ENCODE assay signal across 1 cellular context in genomic region chr16:19744670-19745069, GRCh38.
A peak's percentile ranks its signal among the peaks of the same experiment; 100 is the strongest.
TF ChIP-seq lines count a peak whose summit lies in the region.

No MANE protein-coding gene starts in this region.

TF ChIP-seq in HepG2, 621 proteins besides CTCF, POLR2A, EP300 and RAD21 (continued from another document):
- TF ChIP-seq ZBTB10 (CRISPR knock-in tag; IDR thresholded peaks at IDR 0.05; ENCODE audit: borderline replicate concordance) (no peak), PRDM15 (CRISPR knock-in tag; IDR thresholded peaks at IDR 0.05) (no peak), HNF1A (IDR thresholded peaks at IDR 0.05; ENCODE audit: low read depth) (peak; percentile 72), HNF1A (CRISPR knock-in tag; IDR thresholded peaks at IDR 0.05; ENCODE audit: borderline replicate concordance) (peak; percentile 47; the same call in 1 of the 2 replicates), HNRNPK (IDR thresholded peaks at IDR 0.05; ENCODE audit: low read depth, low read length, poor library complexity, severe bottlenecking) (no peak), NKX3-1 (CRISPR knock-in tag; IDR thresholded peaks at IDR 0.05) (no peak), DRAP1 (CRISPR knock-in tag; IDR thresholded peaks at IDR 0.05) (no peak), TRIM24 (CRISPR knock-in tag; IDR thresholded peaks at IDR 0.05) (no peak), CEBPG (CRISPR knock-in tag; IDR thresholded peaks at IDR 0.05) (peak; percentile 37), TEF (CRISPR knock-in tag; IDR thresholded peaks at IDR 0.05) (no peak), SOX13 (IDR thresholded peaks at IDR 0.05) (peak; percentile 64; the same call in 1 of the 2 replicates), SOX13 (CRISPR knock-in tag; conservative IDR thresholded peaks at IDR 0.05 in 1 of 2, IDR thresholded peaks at IDR 0.05 in 1 of 2) (peak in 1 of 2 experiments; percentile 95; a peak in 2 of 4 replicates), MEIS2 (CRISPR knock-in tag; IDR thresholded peaks at IDR 0.05) (no peak), ZNF724P (CRISPR knock-in tag; IDR thresholded peaks at IDR 0.05; ENCODE audit: borderline replicate concordance) (no peak), ZNF562 (CRISPR knock-in tag; IDR thresholded peaks at IDR 0.05; ENCODE audit: borderline replicate concordance) (no peak), REPIN1 (CRISPR knock-in tag; IDR thresholded peaks at IDR 0.05; ENCODE audit: borderline replicate concordance, low read depth) (0 out of 2 replicates have a peak, but pooled peaks have one; percentile 24), FOSL1 (CRISPR knock-in tag; IDR thresholded peaks at IDR 0.05; ENCODE audit: borderline replicate concordance) (no peak), GABPA (IDR thresholded peaks at IDR 0.05; ENCODE audit: low read depth, low read length) (no peak), GABPA (CRISPR knock-in tag; IDR thresholded peaks at IDR 0.05; ENCODE audit: low read depth) (0 out of 2 replicates have a peak, but pooled peaks have one; percentile 31), TFDP1 (CRISPR knock-in tag; IDR thresholded peaks at IDR 0.05; ENCODE audit: borderline replicate concordance) (no peak), ZNF33A (CRISPR knock-in tag; IDR thresholded peaks at IDR 0.05; ENCODE audit: borderline replicate concordance) (no peak), ESRRA (CRISPR knock-in tag; IDR thresholded peaks at IDR 0.05; ENCODE audit: low read depth) (no peak), ATF2 (CRISPR knock-in tag; IDR thresholded peaks at IDR 0.05) (no peak), NONO (IDR thresholded peaks at IDR 0.05) (no peak), NONO (CRISPR knock-in tag; conservative IDR thresholded peaks at IDR 0.05) (0 out of 2 replicates have a peak, but pooled peaks have one; percentile 23), ZNF619 (CRISPR knock-in tag; IDR thresholded peaks at IDR 0.05) (no peak), TEAD3 (CRISPR knock-in tag; optimal IDR thresholded peaks at IDR 0.05; ENCODE audit: borderline replicate concordance) (no peak), THAP11 (CRISPR knock-in tag; IDR thresholded peaks at IDR 0.05) (peak; percentile 41; the same call in 1 of the 2 replicates), ZBTB8A (CRISPR knock-in tag; IDR thresholded peaks at IDR 0.05; ENCODE audit: borderline replicate concordance, low read depth) (no peak), KDM6A (CRISPR knock-in tag; IDR thresholded peaks at IDR 0.05; ENCODE audit: low read depth) (no peak), ARNTL (CRISPR knock-in tag; IDR thresholded peaks at IDR 0.05) (no peak), RXRA (CRISPR knock-in tag; IDR thresholded peaks at IDR 0.05) (no peak)
- TF ChIP-seq, protein P1, sequence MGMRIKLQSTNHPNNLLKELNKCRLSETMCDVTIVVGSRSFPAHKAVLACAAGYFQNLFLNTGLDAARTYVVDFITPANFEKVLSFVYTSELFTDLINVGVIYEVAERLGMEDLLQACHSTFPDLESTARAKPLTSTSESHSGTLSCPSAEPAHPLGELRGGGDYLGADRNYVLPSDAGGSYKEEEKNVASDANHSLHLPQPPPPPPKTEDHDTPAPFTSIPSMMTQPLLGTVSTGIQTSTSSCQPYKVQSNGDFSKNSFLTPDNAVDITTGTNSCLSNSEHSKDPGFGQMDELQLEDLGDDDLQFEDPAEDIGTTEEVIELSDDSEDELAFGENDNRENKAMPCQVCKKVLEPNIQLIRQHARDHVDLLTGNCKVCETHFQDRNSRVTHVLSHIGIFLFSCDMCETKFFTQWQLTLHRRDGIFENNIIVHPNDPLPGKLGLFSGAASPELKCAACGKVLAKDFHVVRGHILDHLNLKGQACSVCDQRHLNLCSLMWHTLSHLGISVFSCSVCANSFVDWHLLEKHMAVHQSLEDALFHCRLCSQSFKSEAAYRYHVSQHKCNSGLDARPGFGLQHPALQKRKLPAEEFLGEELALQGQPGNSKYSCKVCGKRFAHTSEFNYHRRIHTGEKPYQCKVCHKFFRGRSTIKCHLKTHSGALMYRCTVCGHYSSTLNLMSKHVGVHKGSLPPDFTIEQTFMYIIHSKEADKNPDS (CRISPR knock-in tag; IDR thresholded peaks at IDR 0.05): peak; percentile 49; the same call in 1 of the 2 replicates
